ENCODE assay signal across 25 cellular contexts in genomic region chr17:54795046-54795445, GRCh38.
"Had no signal": no experiment of that assay in that cellular context is flagged by ENCODE, and none has a peak within 500 bp of the region (broad histone marks: within the 10 kb centered on the region; RNA-seq: fewer than 3 reads in every experiment).

No MANE protein-coding gene starts in this region.

- H3K9ac ChIP-seq: neural progenitor cell had no signal

- H3K4me3 ChIP-seq: ascending aorta, colonic mucosa, hepatocyte, neural progenitor cell, prostate gland, skin epidermis, suprapubic skin, transverse colon, vagina had no signal

- H3K27me3 ChIP-seq: ascending aorta, colonic mucosa, foreskin keratinocyte, hepatocyte, neural progenitor cell, suprapubic skin, transverse colon, vagina had no signal

- H3K36me3 ChIP-seq: ascending aorta, colonic mucosa, prostate gland, suprapubic skin, transverse colon, vagina had no signal

- DNase-seq: activated CD4-positive, alpha-beta T cell treated with anti-CD3 and anti-CD28 coated beads, Interleukin-2, amount 50 U/mL, for 1 hour; activated CD4-positive, CD25-positive, alpha-beta regulatory T cell treated with anti-CD3 and anti-CD28 coated beads, Interleukin-2, amount 50 U/mL, for 72 hours; activated CD8-positive, alpha-beta memory T cell treated with anti-CD3 and anti-CD28 coated beads for 24 hours; activated CD8-positive, alpha-beta memory T cell treated with anti-CD3 and anti-CD28 coated beads, Interleukin-2, amount 50 U/mL, for 48 hours; activated effector memory CD4-positive, alpha-beta T cell treated with Interleukin-2 at 50 U/mL for 16 hours; activated naive CD4-positive, alpha-beta T cell treated with anti-CD3 and anti-CD28 coated beads, Interleukin-2, amount 10 ng/mL, durations not matched to agents 7 days and 5 days; activated naive CD8-positive, alpha-beta T cell treated with anti-CD3 and anti-CD28 coated beads, Interleukin-2, amount 50 U/mL, for 24 hours; activated T-cell treated with anti-CD3 and anti-CD28 coated beads, Interleukin-2, amount 50 U/mL, for 48 hours; colonic mucosa; foreskin keratinocyte; left cardiac atrium; mesendoderm; naive thymus-derived CD4-positive, alpha-beta T cell; stimulated activated CD4-positive, alpha-beta T cell treated with anti-CD3 and anti-CD28 coated beads, Interleukin-4, amount 100 ng/mL, for 1 hour; stimulated activated naive CD8-positive, alpha-beta T cell treated with anti-CD3 and anti-CD28 coated beads, Interleukin-15, amount 100 ng/mL, for 72 hours; transverse colon had no signal

- ATAC-seq: activated naive CD8-positive, alpha-beta T cell treated with anti-CD3 and anti-CD28 coated beads, Interleukin-2, amount 50 U/mL, for 24 hours; foreskin keratinocyte; left cardiac atrium; naive thymus-derived CD4-positive, alpha-beta T cell; right cardiac atrium; stimulated activated naive CD8-positive, alpha-beta T cell treated with anti-CD3 and anti-CD28 coated beads, Interleukin-15, amount 100 ng/mL, for 72 hours had no signal

- H3K9me3 ChIP-seq: ascending aorta, colonic mucosa, prostate gland, suprapubic skin, transverse colon, vagina had no signal

- H3K4me2 ChIP-seq: hepatocyte, neural progenitor cell had no signal

- H2AFZ ChIP-seq: hepatocyte, neural progenitor cell had no signal

- H3K27ac ChIP-seq: ascending aorta, colonic mucosa, foreskin keratinocyte, hepatocyte, neural progenitor cell, prostate gland, skin epidermis, suprapubic skin, transverse colon, vagina, VCaP had no signal

- H3K79me2 ChIP-seq: hepatocyte had no signal

- H3K4me1 ChIP-seq: ascending aorta, colonic mucosa, foreskin keratinocyte, prostate gland, suprapubic skin, transverse colon, vagina had no signal
